ENCODE assay signal across 1 cellular context in the genomic region with DNA sequence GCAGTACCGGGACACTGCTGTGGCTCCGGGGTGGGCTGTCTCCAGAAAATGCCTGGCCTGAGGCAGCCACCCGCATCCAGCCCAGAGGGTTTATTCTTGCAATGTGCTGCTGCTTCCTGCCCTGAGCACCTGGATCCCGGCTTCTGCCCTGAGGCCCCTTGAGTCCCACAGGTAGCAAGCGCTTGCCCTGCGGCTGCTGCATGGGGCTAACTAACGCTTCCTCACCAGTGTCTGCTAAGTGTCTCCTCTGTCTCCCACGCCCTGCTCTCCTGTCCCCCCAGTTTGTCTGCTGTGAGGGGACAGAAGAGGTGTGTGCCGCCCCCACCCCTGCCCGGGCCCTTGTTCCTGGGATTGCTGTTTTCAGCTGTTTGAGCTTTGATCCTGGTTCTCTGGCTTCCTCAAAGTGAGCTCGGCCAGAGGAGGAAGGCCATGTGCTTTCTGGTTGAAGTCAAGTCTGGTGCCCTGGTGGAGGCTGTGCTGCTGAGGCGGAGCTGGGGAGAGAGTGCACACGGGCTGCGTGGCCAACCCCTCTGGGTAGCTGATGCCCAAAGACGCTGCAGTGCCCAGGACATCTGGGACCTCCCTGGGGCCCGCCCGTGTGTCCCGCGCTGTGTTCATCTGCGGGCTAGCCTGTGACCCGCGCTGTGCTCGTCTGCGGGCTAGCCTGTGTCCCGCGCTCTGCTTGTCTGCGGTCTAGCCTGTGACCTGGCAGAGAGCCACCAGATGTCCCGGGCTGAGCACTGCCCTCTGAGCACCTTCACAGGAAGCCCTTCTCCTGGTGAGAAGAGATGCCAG.
TF ChIP-seq lines count a peak whose summit lies in the region.

No MANE protein-coding gene starts in this region.

TF ChIP-seq in HCT116, 20 proteins besides CTCF, POLR2A, EP300 and RAD21:
- TF ChIP-seq EZH2phosphoT487 (IDR thresholded peaks at IDR 0.05; ENCODE audit: borderline replicate concordance) = no peak
- TF ChIP-seq, protein P1, sequence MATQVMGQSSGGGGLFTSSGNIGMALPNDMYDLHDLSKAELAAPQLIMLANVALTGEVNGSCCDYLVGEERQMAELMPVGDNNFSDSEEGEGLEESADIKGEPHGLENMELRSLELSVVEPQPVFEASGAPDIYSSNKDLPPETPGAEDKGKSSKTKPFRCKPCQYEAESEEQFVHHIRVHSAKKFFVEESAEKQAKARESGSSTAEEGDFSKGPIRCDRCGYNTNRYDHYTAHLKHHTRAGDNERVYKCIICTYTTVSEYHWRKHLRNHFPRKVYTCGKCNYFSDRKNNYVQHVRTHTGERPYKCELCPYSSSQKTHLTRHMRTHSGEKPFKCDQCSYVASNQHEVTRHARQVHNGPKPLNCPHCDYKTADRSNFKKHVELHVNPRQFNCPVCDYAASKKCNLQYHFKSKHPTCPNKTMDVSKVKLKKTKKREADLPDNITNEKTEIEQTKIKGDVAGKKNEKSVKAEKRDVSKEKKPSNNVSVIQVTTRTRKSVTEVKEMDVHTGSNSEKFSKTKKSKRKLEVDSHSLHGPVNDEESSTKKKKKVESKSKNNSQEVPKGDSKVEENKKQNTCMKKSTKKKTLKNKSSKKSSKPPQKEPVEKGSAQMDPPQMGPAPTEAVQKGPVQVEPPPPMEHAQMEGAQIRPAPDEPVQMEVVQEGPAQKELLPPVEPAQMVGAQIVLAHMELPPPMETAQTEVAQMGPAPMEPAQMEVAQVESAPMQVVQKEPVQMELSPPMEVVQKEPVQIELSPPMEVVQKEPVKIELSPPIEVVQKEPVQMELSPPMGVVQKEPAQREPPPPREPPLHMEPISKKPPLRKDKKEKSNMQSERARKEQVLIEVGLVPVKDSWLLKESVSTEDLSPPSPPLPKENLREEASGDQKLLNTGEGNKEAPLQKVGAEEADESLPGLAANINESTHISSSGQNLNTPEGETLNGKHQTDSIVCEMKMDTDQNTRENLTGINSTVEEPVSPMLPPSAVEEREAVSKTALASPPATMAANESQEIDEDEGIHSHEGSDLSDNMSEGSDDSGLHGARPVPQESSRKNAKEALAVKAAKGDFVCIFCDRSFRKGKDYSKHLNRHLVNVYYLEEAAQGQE (IDR thresholded peaks at IDR 0.05; ENCODE audit: low read depth) = no peak
- TF ChIP-seq, protein P2, sequence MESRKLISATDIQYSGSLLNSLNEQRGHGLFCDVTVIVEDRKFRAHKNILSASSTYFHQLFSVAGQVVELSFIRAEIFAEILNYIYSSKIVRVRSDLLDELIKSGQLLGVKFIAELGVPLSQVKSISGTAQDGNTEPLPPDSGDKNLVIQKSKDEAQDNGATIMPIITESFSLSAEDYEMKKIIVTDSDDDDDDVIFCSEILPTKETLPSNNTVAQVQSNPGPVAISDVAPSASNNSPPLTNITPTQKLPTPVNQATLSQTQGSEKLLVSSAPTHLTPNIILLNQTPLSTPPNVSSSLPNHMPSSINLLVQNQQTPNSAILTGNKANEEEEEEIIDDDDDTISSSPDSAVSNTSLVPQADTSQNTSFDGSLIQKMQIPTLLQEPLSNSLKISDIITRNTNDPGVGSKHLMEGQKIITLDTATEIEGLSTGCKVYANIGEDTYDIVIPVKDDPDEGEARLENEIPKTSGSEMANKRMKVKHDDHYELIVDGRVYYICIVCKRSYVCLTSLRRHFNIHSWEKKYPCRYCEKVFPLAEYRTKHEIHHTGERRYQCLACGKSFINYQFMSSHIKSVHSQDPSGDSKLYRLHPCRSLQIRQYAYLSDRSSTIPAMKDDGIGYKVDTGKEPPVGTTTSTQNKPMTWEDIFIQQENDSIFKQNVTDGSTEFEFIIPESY (IDR thresholded peaks at IDR 0.05; ENCODE audit: extremely low read depth, insufficient replicate concordance, low read length) = no peak
- no peak for TF ChIP-seq ZFX (IDR thresholded peaks at IDR 0.05)
- TF ChIP-seq, protein P3, sequence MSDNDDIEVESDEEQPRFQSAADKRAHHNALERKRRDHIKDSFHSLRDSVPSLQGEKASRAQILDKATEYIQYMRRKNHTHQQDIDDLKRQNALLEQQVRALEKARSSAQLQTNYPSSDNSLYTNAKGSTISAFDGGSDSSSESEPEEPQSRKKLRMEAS (IDR thresholded peaks at IDR 0.05) = no peak
- no peak for TF ChIP-seq ELF1 (IDR thresholded peaks at IDR 0.05; ENCODE audit: borderline replicate concordance, low read depth)
- no peak for TF ChIP-seq SP1 (IDR thresholded peaks at IDR 0.05; ENCODE audit: low read depth)
- no peak for TF ChIP-seq JUND (IDR thresholded peaks at IDR 0.05)
- no peak for TF ChIP-seq EZH2 (IDR thresholded peaks at IDR 0.05)
- TF ChIP-seq FOSL1 (IDR thresholded peaks at IDR 0.05; ENCODE audit: low read depth) = no peak
- no peak for TF ChIP-seq YY1 (IDR thresholded peaks at IDR 0.05; ENCODE audit: extremely low read depth, insufficient replicate concordance, low read depth, low read length)
- TF ChIP-seq, protein P4, sequence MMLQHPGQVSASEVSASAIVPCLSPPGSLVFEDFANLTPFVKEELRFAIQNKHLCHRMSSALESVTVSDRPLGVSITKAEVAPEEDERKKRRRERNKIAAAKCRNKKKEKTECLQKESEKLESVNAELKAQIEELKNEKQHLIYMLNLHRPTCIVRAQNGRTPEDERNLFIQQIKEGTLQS (IDR thresholded peaks at IDR 0.05) = no peak
- no peak for TF ChIP-seq ZNF274 (IDR thresholded peaks at IDR 0.05; ENCODE audit: low read depth, low read length)
- TF ChIP-seq CEBPB (IDR thresholded peaks at IDR 0.05; ENCODE audit: low read depth) = no peak
